Comparison of ENCODE assay signal across 23 cellular contexts in genomic region chr16:47854737-47855136, GRCh38.
A peak's percentile ranks its signal among the peaks of the same experiment; 100 is the strongest.
DNase-seq lines count a peak whose midpoint lies in the region; ATAC-seq, FAIRE-seq and TF ChIP-seq lines count a peak whose summit lies in the region.
"Had no signal": no experiment of that assay in that cellular context is flagged by ENCODE, and none has a peak within 500 bp of the region (broad histone marks: within the 10 kb centered on the region; RNA-seq: fewer than 3 reads in every experiment).

No MANE protein-coding gene starts in this region.

- BruUV-seq in GM12878 (replicated peaks; lab: Mats Ljungman, UMichigan): no TSS peak

- no peak overlapping the region for H3K27ac Mint-ChIP-seq in osteocyte (ENCODE audit: unreplicated experiment)
- H3K27ac Mint-ChIP-seq: CD4-positive, alpha-beta T cell; HFFc6 had no signal

- H3K27me3 ChIP-seq in GM12878 (replicated peaks in 1 of 2; ENCODE audit: control insufficient read depth in 2 of 2, insufficient read depth in 2 of 2, low read length in 1 of 2) (no peaks in the 10 kb centered on the region; a peak in 1 of 4 replicates), keratinocyte (ENCODE audit: control insufficient read depth, extremely low read depth, insufficient read depth, low read length) (no peaks in the 10 kb centered on the region), osteoblast (ENCODE audit: insufficient read depth, low read length) (no peaks in the 10 kb centered on the region)

- no peaks in the 10 kb centered on the region for H3K9me1 ChIP-seq in keratinocyte (ENCODE audit: control insufficient read depth, extremely low read depth, insufficient read depth, low read length)

- peak; percentile 96 for FAIRE-seq in HTR-8/SVneo (lab: Jason Lieb, UNC)
- no peak for FAIRE-seq in GM12878 (lab: Jason Lieb, UNC)
- FAIRE-seq in keratinocyte (lab: Jason Lieb, UNC): peak; percentile 36
- no peak for FAIRE-seq in D721Med (lab: Jason Lieb, UNC)
- FAIRE-seq: A204.1, GM19239, H54 had no signal

- RAD21 ChIA-PET in GM12878 (lab: Charles Lee; ENCODE audit: unreplicated experiment): no interaction called here

- no peaks in the 10 kb centered on the region for H3K27me3 Mint-ChIP-seq in osteocyte (ENCODE audit: unreplicated experiment)

- no peak overlapping the region for H2AFZ ChIP-seq in GM12878 (ENCODE audit: control insufficient read depth, low read depth, low read length)
- H2AFZ ChIP-seq in keratinocyte (ENCODE audit: control insufficient read depth, low read length): no peak overlapping the region
- H2AFZ ChIP-seq in osteoblast (ENCODE audit: low read length): no peak overlapping the region
- H2AFZ ChIP-seq: GM23248 had no signal

- no peaks in the 10 kb centered on the region for H3K9me3 ChIP-seq in GM12878 (replicated peaks; ENCODE audit: control insufficient read depth, insufficient read depth, low read length)
- H3K9me3 ChIP-seq in keratinocyte (ENCODE audit: control insufficient read depth, low read depth, low read length): no peaks in the 10 kb centered on the region
- no peaks in the 10 kb centered on the region for H3K9me3 ChIP-seq in osteoblast (ENCODE audit: low read depth, low read length)
- H3K9me3 ChIP-seq: Caco-2 had no signal

- SMC1A ChIA-PET in GM12878 (lab: Charles Lee; ENCODE audit: uncharacterized antibody, unreplicated experiment): no interaction called here

- H3K4me2 ChIP-seq in GM12878 (ENCODE audit: control insufficient read depth, insufficient read depth): no peak overlapping the region
- H3K4me2 ChIP-seq in keratinocyte (ENCODE audit: control insufficient read depth, extremely low read depth, insufficient read depth, low read depth, low read length): no peak overlapping the region
- H3K4me2 ChIP-seq in osteoblast (ENCODE audit: insufficient read depth, low read length): no peak overlapping the region

- H3K4me3 ChIP-seq in GM12878 (no peak overlapping the region), keratinocyte (ENCODE audit: control insufficient read depth in 2 of 3, extremely low read depth in 1 of 3, insufficient read depth in 2 of 3, low read depth in 1 of 3, low read length in 3 of 3) (no peak overlapping the region), osteoblast (ENCODE audit: insufficient read depth, low read length) (no peak overlapping the region)
- H3K4me3 ChIP-seq: GM23248 had no signal

- CTCF ChIA-PET in GM12878 (lab: Yijun Ruan, JAX): no interaction called here

- ATAC-seq in GM12878: no peak
- no peak for ATAC-seq in HG02763 (IDR thresholded peaks at IDR 0.05; ENCODE audit: unreplicated experiment)

- H3K4me1 Mint-ChIP-seq in osteocyte (ENCODE audit: unreplicated experiment): no peaks in the 10 kb centered on the region

- in situ Hi-C loops in GM12878 (cut with MboI): no loop called here

- H3K79me2 ChIP-seq in GM12878 (ENCODE audit: control insufficient read depth, insufficient read depth, low read length): no peaks in the 10 kb centered on the region
- H3K79me2 ChIP-seq in keratinocyte (ENCODE audit: control insufficient read depth, insufficient read depth, low read length): no peaks in the 10 kb centered on the region
- no peaks in the 10 kb centered on the region for H3K79me2 ChIP-seq in osteoblast (ENCODE audit: insufficient read depth, low read length)

- H3K4me1 ChIP-seq in GM12878 (ENCODE audit: control insufficient read depth, insufficient read depth, low read length) (no peaks in the 10 kb centered on the region), keratinocyte (ENCODE audit: control insufficient read depth, extremely low read depth, insufficient read depth, low read length) (peaks cover 10% of the 10 kb centered on the region), osteoblast (ENCODE audit: insufficient read depth, low read length) (no peaks in the 10 kb centered on the region)
- H3K4me1 ChIP-seq: Caco-2 had no signal

- dilution Hi-C loops in keratinocyte (cut with MboI; ENCODE audit: extremely low pct_ligation_motif_present, low sequenced_read_pairs): no loop called here

- TF ChIP-seq EP300 in GM12878 (IDR thresholded peaks at IDR 0.05; ENCODE audit: borderline replicate concordance in 1 of 2, control insufficient read depth in 1 of 2, low read depth in 2 of 2, low read length in 2 of 2): no peak

- H3K27ac ChIP-seq in GM12878 (ENCODE audit: control insufficient read depth, insufficient read depth) (no peak overlapping the region), keratinocyte (ENCODE audit: control insufficient read depth, insufficient read depth, low read length) (no peak overlapping the region), osteoblast (ENCODE audit: low read depth, low read length) (no peak overlapping the region)
- H3K27ac ChIP-seq: C4-2B, GM23248 had no signal

- H3K9me3 Mint-ChIP-seq in osteocyte (ENCODE audit: unreplicated experiment): peaks cover 6% of the 10 kb centered on the region

- H3K36me3 ChIP-seq in GM12878 (ENCODE audit: control insufficient read depth in 2 of 2, insufficient read depth in 2 of 2, low read length in 1 of 2) (no peaks in the 10 kb centered on the region), keratinocyte (ENCODE audit: control insufficient read depth in 2 of 2, extremely low read depth in 1 of 2, insufficient read depth in 2 of 2, low read length in 2 of 2) (no peaks in the 10 kb centered on the region), osteoblast (ENCODE audit: insufficient read depth, low read length) (no peaks in the 10 kb centered on the region)

- TF ChIP-seq POLR2A in GM12878 (IDR thresholded peaks at IDR 0.05; ENCODE audit: low read depth, low read length): no peak

- H4K20me1 ChIP-seq in GM12878 (ENCODE audit: control insufficient read depth, insufficient read depth): no peaks in the 10 kb centered on the region
- H4K20me1 ChIP-seq in keratinocyte (ENCODE audit: control insufficient read depth, extremely low read depth, insufficient read depth, low read length): no peaks in the 10 kb centered on the region
- H4K20me1 ChIP-seq in osteoblast (ENCODE audit: insufficient read depth, low read length): no peaks in the 10 kb centered on the region

- 100% methylated on average over 2 of the region's 2 CpGs for WGBS in GM12878 (ENCODE audit: insufficient coverage, insufficient replicate concordance, low lambda C conversion rate, missing lambda C conversion rate)

- intact Hi-C loops in GM12878 (cut with micrococcal nuclease; ENCODE audit: unreplicated experiment): no loop called here

- H3K4me3 Mint-ChIP-seq in osteocyte (ENCODE audit: unreplicated experiment): no peak overlapping the region
- H3K4me3 Mint-ChIP-seq: CD4-positive, alpha-beta T cell; HFFc6 had no signal

- TF ChIP-seq CTCF in GM12878 (IDR thresholded peaks at IDR 0.05 in 2 of 3, conservative IDR thresholded peaks at IDR 0.05 in 1 of 3; ENCODE audit: control insufficient read depth in 2 of 3, extremely low read depth in 1 of 3, insufficient read depth in 1 of 3, low read depth in 3 of 3, low read length in 3 of 3) (no peak), keratinocyte (optimal IDR thresholded peaks at IDR 0.05 in 1 of 3, IDR thresholded peaks at IDR 0.05 in 1 of 3, conservative IDR thresholded peaks at IDR 0.05 in 1 of 3; ENCODE audit: extremely low read depth in 1 of 3, insufficient read depth in 2 of 3, low read length in 3 of 3) (no peak), osteocyte (IDR thresholded peaks at IDR 0.05) (no peak), osteoblast (IDR thresholded peaks at IDR 0.05; ENCODE audit: extremely low read depth, low read depth, low read length) (no peak), D721Med (IDR thresholded peaks at IDR 0.05; ENCODE audit: insufficient read depth, missing control alignments) (no peak)

- no peaks in the 10 kb centered on the region for H3K36me3 Mint-ChIP-seq in osteocyte (ENCODE audit: unreplicated experiment)

- no peak for TF ChIP-seq RAD21 in GM12878 (IDR thresholded peaks at IDR 0.05; ENCODE audit: insufficient read depth, low read depth, low read length)

- POLR2A ChIA-PET in GM12878 (lab: Charles Lee): no interaction called here

- no peak overlapping the region for H3K9ac ChIP-seq in GM12878 (ENCODE audit: control insufficient read depth, insufficient read depth, low read length)
- no peak overlapping the region for H3K9ac ChIP-seq in keratinocyte (ENCODE audit: control insufficient read depth, extremely low read depth, insufficient read depth, low read length)
- H3K9ac ChIP-seq: GM23248 had no signal

- DNase-seq in HTR-8/SVneo (ENCODE audit: insufficient read length, low spot score): no peak
- no peak for DNase-seq in GM12878 (ENCODE audit: low read depth, low spot score)
- DNase-seq in keratinocyte (ENCODE audit: low read depth, low spot score): no peak
- DNase-seq in osteocyte (ENCODE audit: extremely low spot score, unreplicated experiment): peak; percentile 15
- DNase-seq in DMS79 (lab: John Stamatoyannopoulos, UW): no peak
- DNase-seq in osteoblast (ENCODE audit: insufficient read length, low spot score, missing footprints): no peak
- DNase-seq in D721Med (ENCODE audit: insufficient read length, low spot score): no peak
- DNase-seq: ACHN; Caco-2; CD4-positive, alpha-beta T cell; DMS153; DMS79 treated with DMSO at 0.1 percent for 48 hours; GF-D8; GM23248; HCEC 1CT; HFFc6; Kasumi-1; KG1 had no signal

TF ChIP-seq in GM12878, 131 proteins besides CTCF, POLR2A, EP300 and RAD21:
- TF ChIP-seq HDGF (IDR thresholded peaks at IDR 0.05) (no peak), FOXK2 (IDR thresholded peaks at IDR 0.05) (0 out of 2 replicates have a peak, but pooled peaks have one; percentile 27)
